Comparison of ENCODE assay signal across 7 cellular contexts in genomic region chr13:63427170-63427569, GRCh38.
"Had no signal": no experiment of that assay in that cellular context is flagged by ENCODE, and none has a peak within 500 bp of the region (broad histone marks: within the 10 kb centered on the region; RNA-seq: fewer than 3 reads in every experiment).

No MANE protein-coding gene starts in this region.

- ATAC-seq: HCT116, K562 had no signal

- DNase-seq: GM23248, GOT3, H7, IMR-90, KG1 had no signal
